ENCODE assay signal across 8 cellular contexts in the genomic region with DNA sequence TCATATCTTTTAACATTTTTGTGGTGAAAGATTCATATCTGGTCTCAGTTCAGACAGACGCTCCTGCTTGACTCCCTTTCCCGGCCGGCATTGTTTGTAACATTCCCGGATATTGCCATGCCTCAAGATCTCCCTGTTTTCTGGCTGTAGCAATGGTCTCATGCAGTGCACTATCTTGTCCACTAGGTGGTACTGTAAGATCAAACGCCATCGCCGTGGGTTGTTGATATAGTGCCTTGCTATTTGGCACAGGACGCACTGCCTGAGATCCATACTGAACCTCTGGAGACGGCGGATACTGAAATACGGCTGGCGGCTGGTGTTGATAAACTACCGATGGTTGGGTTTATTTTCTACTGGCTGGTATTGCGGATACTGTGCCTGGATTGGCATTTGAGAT.
A peak's percentile ranks its signal among the peaks of the same experiment; 100 is the strongest.
DNase-seq lines count a peak whose midpoint lies in the region; ATAC-seq and TF ChIP-seq lines count a peak whose summit lies in the region.
"Not testable (repeated sequence)": the region's sequence is repeated elsewhere in the genome, so short reads cannot be mapped to it uniquely, and the experiment has no call there.

No MANE protein-coding gene starts in this region.

- not testable (repeated sequence) for H2AFZ ChIP-seq in KMS-11 (ENCODE audit: low read depth)

- POLR2A ChIA-PET in activated CD4-positive, alpha-beta memory T cell treated with anti-CD3 and anti-CD28 coated beads, Interleukin-2, amount 10 ng/mL, durations not matched to agents 7 days and 5 days (lab: Charles Lee); naive thymus-derived CD8-positive, alpha-beta T cell (lab: Charles Lee): not testable (repeated sequence)

- not testable (repeated sequence) for H3K4me3 Mint-ChIP-seq in activated CD4-positive, alpha-beta memory T cell treated with anti-CD3 and anti-CD28 coated beads, Interleukin-2, amount 10 ng/mL, durations not matched to agents 7 days and 5 days
- H3K4me3 Mint-ChIP-seq in naive thymus-derived CD8-positive, alpha-beta T cell: peak overlapping the region in 6 of 10 donors; percentile 48 to 77 (median 59)

- DNase-seq in activated CD4-positive, alpha-beta memory T cell treated with anti-CD3 and anti-CD28 coated beads, Interleukin-2, amount 10 ng/mL, durations not matched to agents 7 days and 5 days: peak; percentile 17
- DNase-seq in cardiac fibroblast (ENCODE audit: low read depth in 2 of 2); heart left ventricle; sigmoid colon; upper lobe of right lung: not testable (repeated sequence)
- DNase-seq in naive thymus-derived CD8-positive, alpha-beta T cell: peak in 3 of 10 donors; percentile 2 to 31 (median 15)

- ATAC-seq in heart left ventricle; naive thymus-derived CD8-positive, alpha-beta T cell; upper lobe of right lung: not testable (repeated sequence)

- H3K36me3 ChIP-seq in KMS-11 (ENCODE audit: insufficient read depth); heart left ventricle; sigmoid colon; upper lobe of right lung: not testable (repeated sequence)

- H3K9me3 ChIP-seq in heart left ventricle, sigmoid colon, upper lobe of right lung: not testable (repeated sequence)

- H3K27ac Mint-ChIP-seq in activated CD4-positive, alpha-beta memory T cell treated with anti-CD3 and anti-CD28 coated beads, Interleukin-2, amount 10 ng/mL, durations not matched to agents 7 days and 5 days; naive thymus-derived CD8-positive, alpha-beta T cell: not testable (repeated sequence)

- not testable (repeated sequence) for H3K4me2 ChIP-seq in KMS-11

- H3K79me2 ChIP-seq in KMS-11 (ENCODE audit: insufficient read depth, low read depth): not testable (repeated sequence)

- H3K36me3 Mint-ChIP-seq in activated CD4-positive, alpha-beta memory T cell treated with anti-CD3 and anti-CD28 coated beads, Interleukin-2, amount 10 ng/mL, durations not matched to agents 7 days and 5 days (ENCODE audit: low read depth); naive thymus-derived CD8-positive, alpha-beta T cell: not testable (repeated sequence)

- CTCF ChIA-PET in activated CD4-positive, alpha-beta memory T cell treated with anti-CD3 and anti-CD28 coated beads, Interleukin-2, amount 10 ng/mL, durations not matched to agents 7 days and 5 days (lab: Charles Lee): not testable (repeated sequence)

- TF ChIP-seq CTCF in C4-2B (conservative IDR thresholded peaks at IDR 0.05): peak; percentile 17
- TF ChIP-seq CTCF in KMS-11 (conservative IDR thresholded peaks at IDR 0.05; ENCODE audit: low read depth, low read length): 0 out of 2 replicates have a peak, but pooled peaks have one; percentile 21
- peak; percentile 2 for TF ChIP-seq CTCF in cardiac fibroblast (IDR thresholded peaks at IDR 0.05; ENCODE audit: low read depth, low read length)
- TF ChIP-seq CTCF in heart left ventricle (IDR thresholded peaks at IDR 0.05): peak in 9 of 12 donors; percentile 14 to 56 (median 39)
- TF ChIP-seq CTCF in sigmoid colon (IDR thresholded peaks at IDR 0.05): peak; percentile 42 to 61 (median 50)
- TF ChIP-seq CTCF in upper lobe of right lung (IDR thresholded peaks at IDR 0.05): peak; percentile 47

- not testable (repeated sequence) for H3K27me3 ChIP-seq in KMS-11 (ENCODE audit: insufficient read depth, low read depth); heart left ventricle; sigmoid colon; upper lobe of right lung

- not testable (repeated sequence) for H3K4me1 Mint-ChIP-seq in activated CD4-positive, alpha-beta memory T cell treated with anti-CD3 and anti-CD28 coated beads, Interleukin-2, amount 10 ng/mL, durations not matched to agents 7 days and 5 days; naive thymus-derived CD8-positive, alpha-beta T cell

- not testable (repeated sequence) for H3K9ac ChIP-seq in KMS-11

- peaks cover 16% of the 10 kb centered on the region for H3K27me3 Mint-ChIP-seq in activated CD4-positive, alpha-beta memory T cell treated with anti-CD3 and anti-CD28 coated beads, Interleukin-2, amount 10 ng/mL, durations not matched to agents 7 days and 5 days
- H3K27me3 Mint-ChIP-seq in naive thymus-derived CD8-positive, alpha-beta T cell: peaks cover 6 to 20% (median 9%) of the 10 kb centered on the region in 5 donors

- 2 to 8% (median 4%) methylated on average over 8 to 13 of the region's 14 CpGs for WGBS in heart left ventricle, 4 donors
- WGBS in sigmoid colon, 2 donors: 2 to 4% methylated on average over 12 of the region's 14 CpGs

- not testable (repeated sequence) for H3K4me1 ChIP-seq in KMS-11 (ENCODE audit: low read depth, poor library complexity, severe bottlenecking); heart left ventricle; sigmoid colon; upper lobe of right lung

- not testable (repeated sequence) for H3K4me3 ChIP-seq in KMS-11 (IDR thresholded peaks at IDR 0.05; ENCODE audit: insufficient read depth, low read depth, low read length); cardiac fibroblast (replicated peaks in 1 of 2; ENCODE audit: low read depth in 2 of 2, low read length in 2 of 2); heart left ventricle; sigmoid colon; upper lobe of right lung

- TF ChIP-seq POLR2A in heart left ventricle (IDR thresholded peaks at IDR 0.05); sigmoid colon (IDR thresholded peaks at IDR 0.05): not testable (repeated sequence)

- intact Hi-C loops in heart left ventricle (cut with DNase I): loop anchor here in 7 of 10 donors (5.0 to 10.0 kb wide), 4 partner anchors 120 to 350 kb away; no protein-coding TSS in a partner anchor
- intact Hi-C loops in sigmoid colon (cut with DNase I): loop anchor here (2.0 kb wide), 1 partner anchor 122 kb away; no protein-coding TSS in a partner anchor
- intact Hi-C loops in upper lobe of right lung (cut with DNase I): not testable (repeated sequence)

- not testable (repeated sequence) for TF ChIP-seq EP300 in sigmoid colon (IDR thresholded peaks at IDR 0.05)

- not testable (repeated sequence) for H3K9me3 Mint-ChIP-seq in activated CD4-positive, alpha-beta memory T cell treated with anti-CD3 and anti-CD28 coated beads, Interleukin-2, amount 10 ng/mL, durations not matched to agents 7 days and 5 days; naive thymus-derived CD8-positive, alpha-beta T cell

- H3K27ac ChIP-seq in C4-2B, KMS-11, heart left ventricle, sigmoid colon, upper lobe of right lung: not testable (repeated sequence)

- H4K20me1 ChIP-seq in KMS-11 (ENCODE audit: insufficient read depth): not testable (repeated sequence)
